In genomic region chr22:50482107-50483074, GRCh38 we compare ENCODE assay signal across 9 cellular contexts. TPM values are rescaled to one million over a fixed set of nuclear protein-coding genes. Genes with fewer than 3 reads are reported as not detected.
DNase-seq lines count a peak whose midpoint lies in the region; ATAC-seq, FAIRE-seq and TF ChIP-seq lines count a peak whose summit lies in the region.
"Had no signal": no experiment of that assay in that cellular context is flagged by ENCODE, and none has a peak within 500 bp of the region (broad histone marks: within the 10 kb centered on the region; RNA-seq: fewer than 3 reads in every experiment).

No MANE protein-coding gene starts in this region.

- TF ChIP-seq RAD21 in H1 (IDR thresholded peaks at IDR 0.05 in 1 of 2, conservative IDR thresholded peaks at IDR 0.05 in 1 of 2; ENCODE audit: low read depth in 2 of 2, low read length in 2 of 2), result no peak

- 74% methylated on average over 22 of the region's 35 CpGs; no CpG with 5 or more reads in 1 of the 2 experiments for WGBS in H1 (ENCODE audit: extremely low coverage in 1 of 2, insufficient coverage in 1 of 2, insufficient read length in 1 of 2, insufficient replicate concordance in 2 of 2, low coverage in 1 of 2, low lambda C conversion rate in 2 of 2, missing lambda C conversion rate in 1 of 2), 2 experiments

- H3K4me1 ChIP-seq in H1 (replicated peaks in 1 of 4; ENCODE audit: control insufficient read depth in 3 of 4, insufficient read depth in 4 of 4, low read length in 3 of 4), result peaks cover 0 to 5% (median 0%) of the 10 kb centered on the region in 4 experiments; a peak in 3 of 7 replicates
- H3K4me1 ChIP-seq in neutrophil (ENCODE audit: control insufficient read depth in 1 of 2, insufficient read depth in 1 of 2, low read depth in 1 of 2, low read length in 1 of 2), result peaks cover 5 to 10% of the 10 kb centered on the region in 2 experiments

- no peak overlapping the region for H3K14ac ChIP-seq in H1 (ENCODE audit: insufficient read length)

- DNase-seq in Calu3 (no peak), NCI-H69 (lab: John Stamatoyannopoulos, UW) (peak; percentile 64), H1 (ENCODE audit: low read depth in 1 of 2, low spot score in 2 of 2) (peak in 1 of 2 experiments; percentile 74), NCI-H526 treated with DMSO at 0.1 percent for 48 hours (lab: John Stamatoyannopoulos, UW) (no peak), activated gamma-delta T cell treated with Interleukin-2 at 50 U/mL for 16 hours (no peak)

- H3K18ac ChIP-seq in H1 (ENCODE audit: extremely low read depth, low read length), result no peak overlapping the region; the same call in 1 of the 2 replicates

- no peaks in the 10 kb centered on the region for H3K79me1 ChIP-seq in H1 (ENCODE audit: low read depth, low read length)

- no peak overlapping the region for H4K5ac ChIP-seq in H1 (ENCODE audit: insufficient read length, low read depth, low read length)

- peaks cover 0 to 3% of the 10 kb centered on the region in 2 experiments for H4K20me1 ChIP-seq in H1 (replicated peaks in 1 of 2; ENCODE audit: control insufficient read depth in 1 of 2, insufficient read depth in 2 of 2, low read length in 2 of 2)

- peaks cover 4% of the 10 kb centered on the region; the same call in 1 of the 2 replicates for H3K23me2 ChIP-seq in H1 (ENCODE audit: low read depth, low read length)

- peak overlapping the region; percentile 53 for H3K4ac ChIP-seq in H1 (replicated peaks; ENCODE audit: insufficient read length, low read depth, low read length)

- 0 out of 2 replicates have a peak overlapping the region, but pooled peaks have one; percentile 81 for H2BK12ac ChIP-seq in H1 (ENCODE audit: low read depth, low read length)

- H3K4me3 Mint-ChIP-seq in Calu3 (ENCODE audit: low read depth, unreplicated experiment), result peak overlapping the region; percentile 82

- no peak overlapping the region for H2BK15ac ChIP-seq in H1 (ENCODE audit: low read length)

- TF ChIP-seq POLR2A in H1 (IDR thresholded peaks at IDR 0.05; ENCODE audit: control extremely low read depth in 1 of 2, low read depth in 2 of 2, low read length in 2 of 2), result no peak

- H2BK20ac ChIP-seq in H1 (ENCODE audit: low read length), result no peak overlapping the region

- no peak overlapping the region for H2AFZ ChIP-seq in H1 (ENCODE audit: low read length)

- H4K8ac ChIP-seq in H1 (ENCODE audit: extremely low read depth, insufficient read depth, low read length), result peak overlapping the region; percentile 62; the same call in 1 of the 2 replicates

- peak overlapping the region in 3 of 4 experiments; percentile 44 to 69 (median 52); a peak in 5 of 7 replicates for H3K9ac ChIP-seq in H1 (replicated peaks in 1 of 4; ENCODE audit: extremely low read depth in 1 of 4, low read depth in 3 of 4, low read length in 3 of 4)

- ATAC-seq in HG03432 (IDR thresholded peaks at IDR 0.05; ENCODE audit: unreplicated experiment) (no peak), GM18907 (IDR thresholded peaks at IDR 0.05; ENCODE audit: unreplicated experiment) (no peak)

- peak overlapping the region; percentile 74 for H4K91ac ChIP-seq in H1 (replicated peaks; ENCODE audit: insufficient read length, low read length)

- H3K4me3 ChIP-seq in H1 (ENCODE audit: extremely low read depth in 1 of 4, insufficient read depth in 2 of 4, low read depth in 3 of 4, low read length in 4 of 4) (peak overlapping the region; percentile 50 to 74 (median 58)), neutrophil (ENCODE audit: low read depth in 1 of 2, low read length in 1 of 2) (peak overlapping the region; percentile 65 to 80)

- no peaks in the 10 kb centered on the region for H3K9me3 Mint-ChIP-seq in Calu3 (ENCODE audit: low read depth, unreplicated experiment)

- no peak overlapping the region for H2BK120ac ChIP-seq in H1 (replicated peaks; ENCODE audit: low read depth, low read length)

- peak overlapping the region; percentile 80 for H3K27ac Mint-ChIP-seq in Calu3 (ENCODE audit: unreplicated experiment)

- intact Hi-C loops in Calu3 (cut with micrococcal nuclease; ENCODE audit: unreplicated experiment), result no loop called here

- H3K27me3 Mint-ChIP-seq in Calu3 (ENCODE audit: unreplicated experiment), result peaks cover 15% of the 10 kb centered on the region

- peak overlapping the region; percentile 44 to 74; a peak in 3 of 4 replicates for H3K4me2 ChIP-seq in H1 (ENCODE audit: insufficient read depth in 1 of 2, low read depth in 2 of 2, low read length in 2 of 2)

- H3K9me3 ChIP-seq in H1 (ENCODE audit: insufficient read depth in 2 of 2, low read depth in 1 of 2, low read length in 1 of 2), result no peaks in the 10 kb centered on the region
- H3K9me3 ChIP-seq in neutrophil, result no peaks in the 10 kb centered on the region
- H3K9me3 ChIP-seq: right atrium auricular region had no signal

- H2BK5ac ChIP-seq in H1 (ENCODE audit: low read depth, low read length), result peak overlapping the region; percentile 44; the same call in 1 of the 2 replicates

- no TSS peak for BruUV-seq in Calu3 (replicated peaks; lab: Mats Ljungman, UMichigan)

- H3K4me1 Mint-ChIP-seq in Calu3 (ENCODE audit: low read depth, unreplicated experiment), result peaks cover 38% of the 10 kb centered on the region

- H3K36me3 ChIP-seq in H1 (ENCODE audit: control insufficient read depth in 2 of 4, insufficient read depth in 4 of 4, low read length in 3 of 4) (0 out of 8 replicates have a peak, but pooled peaks cover 0 to 2% (median 0%) of the 10 kb centered on the region in 4 experiments), neutrophil (no peaks in the 10 kb centered on the region)
- H3K36me3 ChIP-seq: right atrium auricular region had no signal

- peaks cover 1 to 22% (median 13%) of the 10 kb centered on the region in 4 experiments; a peak in 6 of 7 replicates for H3K27me3 ChIP-seq in H1 (replicated peaks in 1 of 4; ENCODE audit: control insufficient read depth in 3 of 4, extremely low read depth in 1 of 4, insufficient read depth in 3 of 4, low read length in 3 of 4)
- peaks cover 98% of the 10 kb centered on the region for H3K27me3 ChIP-seq in neutrophil

- H3K27ac ChIP-seq in H1 (ENCODE audit: low read depth, low read length) (no peak overlapping the region), neutrophil (no peak overlapping the region)
- H3K27ac ChIP-seq: right atrium auricular region had no signal

- POLR2A ChIA-PET in H1 (lab: Charles Lee; ENCODE audit: partially characterized antibody), result interaction anchor here (0.8 to 4.8 kb wide), 14 partner anchors 9 to 44 kb away, joined by 3 to 21 read pairs (median 4); partner anchors contain the start of genes LMF2, NCAPH2 and SCO2

- no peak overlapping the region for H3K56ac ChIP-seq in H1 (replicated peaks; ENCODE audit: insufficient read length, low read depth, low read length)

- TF ChIP-seq CTCF in Calu3 (IDR thresholded peaks at IDR 0.05; ENCODE audit: unreplicated experiment) (no peak), H1 (IDR thresholded peaks at IDR 0.05; ENCODE audit: control extremely low read depth in 1 of 3, insufficient read depth in 1 of 3, low read depth in 1 of 3, low read length in 3 of 3) (no peak), neutrophil (IDR thresholded peaks at IDR 0.05) (no peak)

- CTCF ChIA-PET in Calu3 (lab: Charles Lee) (interaction anchor here (0.6 to 0.7 kb wide), 2 partner anchors 54 to 83 kb away, joined by 3 read pairs; no protein-coding TSS in a partner anchor), H1 (lab: Charles Lee; ENCODE audit: partially characterized antibody) (interaction anchor here (0.6 to 5.6 kb wide), 8 partner anchors 9 to 214 kb away, joined by 3 to 54 read pairs (median 4); partner anchors contain the start of gene SCO2)

- H3K36me3 Mint-ChIP-seq in Calu3 (ENCODE audit: insufficient read depth, unreplicated experiment), result peaks cover 62% of the 10 kb centered on the region

- no peak overlapping the region for H3K23ac ChIP-seq in H1 (ENCODE audit: insufficient read length)

- no peak overlapping the region for H2AK5ac ChIP-seq in H1 (ENCODE audit: low read depth, low read length)

- no peak for TF ChIP-seq EP300 in H1 (IDR thresholded peaks at IDR 0.05; ENCODE audit: borderline replicate concordance in 1 of 2, low read depth in 2 of 2, low read length in 2 of 2)

- no peak for FAIRE-seq in H1 (lab: Jason Lieb, UNC)

- H3K79me2 ChIP-seq in H1 (ENCODE audit: control insufficient read depth in 1 of 2, insufficient read depth in 2 of 2, low read length in 2 of 2), result no peaks in the 10 kb centered on the region

RNA-seq across cellular contexts. Expression of gene ADM2, which starts 1.0 kb away (rescaled TPM):
- total RNA-seq in Calu3 (2022), result 10.2 and 13.6 TPM in 2 replicates
- total RNA-seq in H1 (2021; fragmentation: NEBNext Ultra II Directional; extraction: Animal tissue kit (Norgen Biotek cat#: 25700)), result 7.5 and 8.0 TPM in 2 replicates
- polyA plus RNA-seq in H1 (2011; rRNA removed), result 3.3 and 6.8 TPM in 2 replicates
- 4.8 TPM for polyA plus RNA-seq in H1 (2011; cell fraction: cytosol; rRNA removed)
- 6.5 TPM for polyA plus RNA-seq in H1 (2011; cell fraction: nucleus; rRNA removed)
- 7.1 to 10.4 TPM (median 9.2 TPM) in 4 replicates for polyA plus RNA-seq in H1 (2012, experiment 1 of 2)
- polyA plus RNA-seq in H1 (2012, experiment 2 of 2), result 8.2 TPM
- polyA plus RNA-seq in H1 (2013, experiment 1 of 2), result 4.6 TPM
- polyA plus RNA-seq in H1 (2013, experiment 2 of 2), result 5.1 TPM
- 2.2 and 4.0 TPM in 2 replicates for polyA minus RNA-seq in H1 (2011; rRNA and poly(A)+ RNA removed)
- 5.6 TPM for polyA minus RNA-seq in H1 (2011; cell fraction: cytosol; rRNA and poly(A)+ RNA removed)
- 6.9 TPM for polyA minus RNA-seq in H1 (2011; cell fraction: nucleus; rRNA and poly(A)+ RNA removed)

RNA-seq across cellular contexts. Expression of gene MIOX, which starts 4.3 kb away (rescaled TPM):
- 0.45 TPM in 1 of 2 replicates, not detected in the other for total RNA-seq in Calu3 (2022)
- total RNA-seq in H1 (2021; fragmentation: NEBNext Ultra II Directional; extraction: Animal tissue kit (Norgen Biotek cat#: 25700)), result 0.30 and 0.33 TPM in 2 replicates
- polyA plus RNA-seq in H1 (2011; rRNA removed), result 0.32 and 0.57 TPM in 2 replicates
- 0.30 TPM for polyA plus RNA-seq in H1 (2011; cell fraction: cytosol; rRNA removed)
- 1.6 TPM for polyA plus RNA-seq in H1 (2011; cell fraction: nucleus; rRNA removed)
- polyA plus RNA-seq in H1 (2012, experiment 1 of 2), result 0.44 to 0.54 TPM (median 0.48 TPM) in 3 of 4 replicates, not detected in the other
- not detected for polyA plus RNA-seq in H1 (2012, experiment 2 of 2)
- polyA plus RNA-seq in H1 (2013, experiment 1 of 2), result 0.10 TPM
- 0.15 TPM for polyA plus RNA-seq in H1 (2013, experiment 2 of 2)
- polyA minus RNA-seq in H1 (2011; rRNA and poly(A)+ RNA removed), result 0.32 TPM in 1 of 2 replicates, not detected in the other
- polyA minus RNA-seq in H1 (2011; cell fraction: cytosol; rRNA and poly(A)+ RNA removed), result not detected
- polyA minus RNA-seq in H1 (2011; cell fraction: nucleus; rRNA and poly(A)+ RNA removed), result not detected
- total RNA-seq: right atrium auricular region had no signal

RNA-seq across cellular contexts. Expression of gene SBF1, which starts 7.6 kb away (rescaled TPM):
- total RNA-seq in Calu3 (2022), result 102 and 104 TPM in 2 replicates
- 68.4 and 71.5 TPM in 2 replicates for total RNA-seq in H1 (2021; fragmentation: NEBNext Ultra II Directional; extraction: Animal tissue kit (Norgen Biotek cat#: 25700))
- polyA plus RNA-seq in H1 (2011; rRNA removed), result 29.1 and 53.7 TPM in 2 replicates
- polyA plus RNA-seq in H1 (2011; cell fraction: cytosol; rRNA removed), result 39.8 TPM
- polyA plus RNA-seq in H1 (2011; cell fraction: nucleus; rRNA removed), result 249 TPM
- polyA plus RNA-seq in H1 (2012, experiment 1 of 2), result 28.7 to 64.6 TPM (median 48.3 TPM) in 4 replicates
- 28.6 TPM for polyA plus RNA-seq in H1 (2012, experiment 2 of 2)
- polyA plus RNA-seq in H1 (2013, experiment 1 of 2), result 20.2 TPM
- 19.9 TPM for polyA plus RNA-seq in H1 (2013, experiment 2 of 2)
- 41.0 and 54.8 TPM in 2 replicates for polyA minus RNA-seq in H1 (2011; rRNA and poly(A)+ RNA removed)
- 47.9 TPM for polyA minus RNA-seq in H1 (2011; cell fraction: cytosol; rRNA and poly(A)+ RNA removed)
- polyA minus RNA-seq in H1 (2011; cell fraction: nucleus; rRNA and poly(A)+ RNA removed), result 102 TPM

RNA-seq across cellular contexts. Expression of gene LMF2, which starts 25.1 kb away (rescaled TPM):
- 85.2 and 87.1 TPM in 2 replicates for total RNA-seq in Calu3 (2022)
- total RNA-seq in H1 (2021; fragmentation: NEBNext Ultra II Directional; extraction: Animal tissue kit (Norgen Biotek cat#: 25700)), result 31.3 and 34.3 TPM in 2 replicates
- 62.9 and 80.4 TPM in 2 replicates for polyA plus RNA-seq in H1 (2011; rRNA removed)
- 49.9 TPM for polyA plus RNA-seq in H1 (2011; cell fraction: cytosol; rRNA removed)
- polyA plus RNA-seq in H1 (2011; cell fraction: nucleus; rRNA removed), result 250 TPM
- 18.2 to 38.1 TPM (median 36.3 TPM) in 4 replicates for polyA plus RNA-seq in H1 (2012, experiment 1 of 2)
- polyA plus RNA-seq in H1 (2012, experiment 2 of 2), result 28.8 TPM
- polyA plus RNA-seq in H1 (2013, experiment 1 of 2), result 42.9 TPM
- polyA plus RNA-seq in H1 (2013, experiment 2 of 2), result 40.7 TPM
- polyA minus RNA-seq in H1 (2011; rRNA and poly(A)+ RNA removed), result 11.2 and 19.4 TPM in 2 replicates
- 26.9 TPM for polyA minus RNA-seq in H1 (2011; cell fraction: cytosol; rRNA and poly(A)+ RNA removed)
- 43.0 TPM for polyA minus RNA-seq in H1 (2011; cell fraction: nucleus; rRNA and poly(A)+ RNA removed)

RNA-seq across cellular contexts. Expression of gene NCAPH2, which starts 25.6 kb away (rescaled TPM):
- 73.2 and 92.0 TPM in 2 replicates for total RNA-seq in Calu3 (2022)
- 62.2 and 70.4 TPM in 2 replicates for total RNA-seq in H1 (2021; fragmentation: NEBNext Ultra II Directional; extraction: Animal tissue kit (Norgen Biotek cat#: 25700))
- 73.8 and 81.6 TPM in 2 replicates for polyA plus RNA-seq in H1 (2011; rRNA removed)
- polyA plus RNA-seq in H1 (2011; cell fraction: cytosol; rRNA removed), result 69.3 TPM
- polyA plus RNA-seq in H1 (2011; cell fraction: nucleus; rRNA removed), result 122 TPM
- polyA plus RNA-seq in H1 (2012, experiment 1 of 2), result 40.8 to 68.5 TPM (median 62.3 TPM) in 4 replicates
- polyA plus RNA-seq in H1 (2012, experiment 2 of 2), result 53.6 TPM
- polyA plus RNA-seq in H1 (2013, experiment 1 of 2), result 24.8 TPM
- polyA plus RNA-seq in H1 (2013, experiment 2 of 2), result 23.7 TPM
- polyA minus RNA-seq in H1 (2011; rRNA and poly(A)+ RNA removed), result 33.5 and 33.6 TPM in 2 replicates
- polyA minus RNA-seq in H1 (2011; cell fraction: cytosol; rRNA and poly(A)+ RNA removed), result 39.4 TPM
- 33.5 TPM for polyA minus RNA-seq in H1 (2011; cell fraction: nucleus; rRNA and poly(A)+ RNA removed)
